ENCODE assay signal across 8 cellular contexts in the genomic region with DNA sequence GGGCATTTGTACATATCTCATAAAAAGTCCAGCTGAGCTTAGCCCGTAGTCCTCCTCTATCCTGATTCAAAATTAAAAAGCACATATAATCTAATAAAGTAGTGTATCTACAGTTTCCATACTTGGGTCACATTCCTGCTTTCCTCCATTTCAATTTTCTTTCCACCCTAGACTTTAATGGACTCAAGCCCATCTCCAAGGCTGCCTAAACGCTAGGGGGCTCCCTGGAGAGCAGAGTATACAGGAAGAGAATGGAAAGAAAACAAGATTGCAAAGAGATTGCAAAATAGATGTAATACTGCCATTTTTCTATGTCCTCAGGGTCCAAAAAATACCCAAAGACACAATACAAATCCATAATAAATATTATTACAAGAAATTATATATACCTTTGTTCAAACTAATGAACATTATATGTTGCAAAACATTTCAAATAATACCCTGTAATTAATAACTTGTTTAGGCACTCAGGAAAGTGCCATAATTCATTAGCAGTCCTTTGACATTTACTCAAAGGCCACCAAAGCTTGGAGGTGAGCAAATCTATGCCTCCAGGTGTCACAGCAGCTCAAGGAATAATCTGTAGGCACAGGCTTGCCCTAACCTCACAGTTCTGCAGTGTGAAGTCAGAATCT. TPM values are rescaled to one million over a fixed set of nuclear protein-coding genes. Genes with fewer than 3 reads are reported as not detected.
DNase-seq lines count a peak whose midpoint lies in the region; ATAC-seq and TF ChIP-seq lines count a peak whose summit lies in the region.

No MANE protein-coding gene starts in this region.

- no peaks in the 10 kb centered on the region for H3K9me3 Mint-ChIP-seq in activated naive CD4-positive, alpha-beta T cell treated with anti-CD3 and anti-CD28 coated beads, Interleukin-2, amount 50 U/mL, for 24 hours

- H3K27ac Mint-ChIP-seq in activated naive CD4-positive, alpha-beta T cell treated with anti-CD3 and anti-CD28 coated beads, Interleukin-2, amount 50 U/mL, for 24 hours, result peak overlapping the region; percentile 80

- TF ChIP-seq POLR2A in heart left ventricle (IDR thresholded peaks at IDR 0.05), result no peak

- H3K4me1 Mint-ChIP-seq in activated naive CD4-positive, alpha-beta T cell treated with anti-CD3 and anti-CD28 coated beads, Interleukin-2, amount 50 U/mL, for 24 hours, result peaks cover 51% of the 10 kb centered on the region

- peaks cover 0 to 32% (median 12%) of the 10 kb centered on the region in 12 donors for H3K4me1 ChIP-seq in heart left ventricle

- intact Hi-C loops in heart left ventricle (cut with DNase I) (loop anchor here (2.0 to 10.0 kb wide), 11 partner anchors 75 to 380 kb away; partner anchors contain the start of gene PAQR8 (in 2 of the 10)), sciatic nerve (cut with DNase I) (loop anchor here (5.0 kb wide), 1 partner anchor 115 kb away; no protein-coding TSS in a partner anchor)

- H3K27me3 ChIP-seq in MG63 (no peaks in the 10 kb centered on the region), heart left ventricle (no peaks in the 10 kb centered on the region)

- TF ChIP-seq CTCF in heart left ventricle (IDR thresholded peaks at IDR 0.05), result peak; percentile 42 to 77 (median 60)

- H3K36me3 Mint-ChIP-seq in activated naive CD4-positive, alpha-beta T cell treated with anti-CD3 and anti-CD28 coated beads, Interleukin-2, amount 50 U/mL, for 24 hours, result peaks cover 9% of the 10 kb centered on the region

- H3K9me3 ChIP-seq in MG63, result no peaks in the 10 kb centered on the region
- H3K9me3 ChIP-seq in heart left ventricle, result no peaks in the 10 kb centered on the region

- DNase-seq in EL, result peak; percentile 79
- DNase-seq in MG63, result peak; percentile 92
- peak; percentile 72 to 77 for DNase-seq in SHP77 (lab: John Stamatoyannopoulos, UW)
- DNase-seq in heart left ventricle, result peak in 4 of 5 donors; percentile 46 to 79 (median 60)
- DNase-seq in sciatic nerve (ENCODE audit: low spot score), result peak; percentile 85

- no peak for ATAC-seq in heart left ventricle
- no peak for ATAC-seq in sciatic nerve
- ATAC-seq in GM21360 (IDR thresholded peaks at IDR 0.05; ENCODE audit: unreplicated experiment), result no peak
- ATAC-seq in GM18867 (IDR thresholded peaks at IDR 0.05; ENCODE audit: unreplicated experiment), result no peak

- H3K4me3 ChIP-seq in MG63, result no peak overlapping the region
- H3K4me3 ChIP-seq in heart left ventricle, result no peak overlapping the region

- peaks cover 23% of the 10 kb centered on the region for H3K36me3 ChIP-seq in MG63
- peaks cover 0 to 10% (median 9%) of the 10 kb centered on the region in 9 donors for H3K36me3 ChIP-seq in heart left ventricle

- H3K27me3 Mint-ChIP-seq in activated naive CD4-positive, alpha-beta T cell treated with anti-CD3 and anti-CD28 coated beads, Interleukin-2, amount 50 U/mL, for 24 hours, result no peaks in the 10 kb centered on the region

- peak overlapping the region; percentile 30 for H3K4me3 Mint-ChIP-seq in activated naive CD4-positive, alpha-beta T cell treated with anti-CD3 and anti-CD28 coated beads, Interleukin-2, amount 50 U/mL, for 24 hours

- WGBS in heart left ventricle, 4 donors, result 12 to 22% (median 17%) methylated on average over 2 of the region's 2 CpGs

- no peak overlapping the region for H3K27ac ChIP-seq in heart left ventricle

RNA-seq across cellular contexts. Expression of gene MCM3, which starts 2.4 kb away (rescaled TPM):
- total RNA-seq in MG63 (2014; rRNA removed; shearing (Covaris generic); ENCODE audit: low replicate concordance), result 1,027 and 1,090 TPM in 2 replicates
- total RNA-seq in heart left ventricle (10 to 100 TPM; 18.5 to 36.5 (median 25.0) TPM), sciatic nerve (27.4 TPM)
- 10 to 100 TPM; 10.6 to 39.0 TPM for polyA plus RNA-seq in heart left ventricle

RNA-seq across cellular contexts. Expression of gene IL17F, which starts 42.6 kb away (rescaled TPM):
- not detected in 2 replicates for total RNA-seq in MG63 (2014; rRNA removed; shearing (Covaris generic); ENCODE audit: low replicate concordance)
- total RNA-seq in heart left ventricle, result not detected
- polyA plus RNA-seq in heart left ventricle, result not detected
- not detected for total RNA-seq in sciatic nerve

Comparison
In these comparisons a context has a peak if more than half of its experiments do, and no peak if none do; other contexts are left out.
1. RNA of gene MCM3, which starts 2.4 kb away (total RNA-seq): 1,027 to 1,090 TPM in MG63; 27.4 TPM in sciatic nerve (single experiment) and 18.5 to 36.5 TPM in heart left ventricle; every median in the first group is over 10 times any median in the second.
2. Peak in every context shown above with its lines, with median percentiles within 50 percentile points of each other: DNase-seq.